ENCODE assay signal across 1 cellular context in the genomic region with DNA sequence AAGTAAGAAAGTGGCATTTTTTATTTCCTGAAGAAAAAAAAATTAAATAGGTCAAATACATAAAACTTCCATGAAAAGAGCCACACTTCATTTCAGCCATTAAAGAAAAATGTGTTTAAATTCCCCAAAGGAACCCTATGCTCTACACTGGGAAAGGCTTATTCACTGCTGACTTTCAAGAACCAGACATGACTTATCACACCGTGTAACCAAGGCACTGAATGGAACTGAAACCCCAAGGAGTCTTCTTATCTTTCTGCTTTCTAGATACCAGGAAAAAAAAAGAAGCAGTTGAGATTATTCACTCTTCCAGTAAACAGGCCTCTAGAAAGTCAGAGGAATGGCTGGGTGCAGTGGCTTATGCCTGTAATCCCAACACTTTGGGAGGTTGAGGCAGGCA.
TF ChIP-seq lines count a peak whose summit lies in the region.

No MANE protein-coding gene starts in this region.

TF ChIP-seq in HepG2, 621 proteins besides CTCF, POLR2A, EP300 and RAD21:
- TF ChIP-seq SPEN (CRISPR knock-in tag; IDR thresholded peaks at IDR 0.05; ENCODE audit: low read depth) (no peak), NPAS2 (CRISPR knock-in tag; IDR thresholded peaks at IDR 0.05; ENCODE audit: borderline replicate concordance) (no peak), CREM (IDR thresholded peaks at IDR 0.05) (no peak), CREM (CRISPR knock-in tag; IDR thresholded peaks at IDR 0.05) (no peak), ZNF660 (CRISPR knock-in tag; IDR thresholded peaks at IDR 0.05; ENCODE audit: borderline replicate concordance, low read depth) (no peak), PPARG (CRISPR knock-in tag; conservative IDR thresholded peaks at IDR 0.05) (no peak), SP140L (CRISPR knock-in tag; IDR thresholded peaks at IDR 0.05; ENCODE audit: borderline replicate concordance) (no peak), SOX13 (IDR thresholded peaks at IDR 0.05) (no peak), SOX13 (CRISPR knock-in tag; conservative IDR thresholded peaks at IDR 0.05 in 1 of 2, IDR thresholded peaks at IDR 0.05 in 1 of 2) (no peak), SRSF1 (optimal IDR thresholded peaks at IDR 0.05; ENCODE audit: low read depth, low read length) (no peak), DNMT3B (CRISPR knock-in tag; conservative IDR thresholded peaks at IDR 0.05) (no peak), ZNF280B (CRISPR knock-in tag; IDR thresholded peaks at IDR 0.05; ENCODE audit: borderline replicate concordance) (no peak), RARA (CRISPR knock-in tag; IDR thresholded peaks at IDR 0.05) (no peak), ZNF644 (CRISPR knock-in tag; IDR thresholded peaks at IDR 0.05; ENCODE audit: low read depth) (no peak)
- TF ChIP-seq, protein P1, sequence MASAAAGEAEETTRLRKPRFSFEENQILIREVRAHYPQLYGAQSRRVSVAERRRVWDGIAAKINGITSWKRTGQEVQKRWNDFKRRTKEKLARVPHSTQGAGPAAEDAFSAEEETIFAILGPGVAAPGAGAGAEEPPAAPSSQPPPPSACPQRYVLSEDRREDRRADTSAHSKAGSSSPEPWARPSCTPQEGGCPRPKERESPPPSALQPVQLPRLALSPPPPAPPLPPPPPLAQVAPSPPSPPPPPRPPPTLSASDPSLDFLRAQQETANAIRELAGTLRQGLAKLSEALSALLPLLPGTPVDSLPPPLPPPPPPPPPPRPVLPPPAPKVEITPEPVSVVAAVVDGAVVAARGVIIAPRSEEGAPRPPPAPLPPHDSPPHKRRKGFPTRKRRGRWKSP (CRISPR knock-in tag; IDR thresholded peaks at IDR 0.05): no peak
- TF ChIP-seq, protein P2, sequence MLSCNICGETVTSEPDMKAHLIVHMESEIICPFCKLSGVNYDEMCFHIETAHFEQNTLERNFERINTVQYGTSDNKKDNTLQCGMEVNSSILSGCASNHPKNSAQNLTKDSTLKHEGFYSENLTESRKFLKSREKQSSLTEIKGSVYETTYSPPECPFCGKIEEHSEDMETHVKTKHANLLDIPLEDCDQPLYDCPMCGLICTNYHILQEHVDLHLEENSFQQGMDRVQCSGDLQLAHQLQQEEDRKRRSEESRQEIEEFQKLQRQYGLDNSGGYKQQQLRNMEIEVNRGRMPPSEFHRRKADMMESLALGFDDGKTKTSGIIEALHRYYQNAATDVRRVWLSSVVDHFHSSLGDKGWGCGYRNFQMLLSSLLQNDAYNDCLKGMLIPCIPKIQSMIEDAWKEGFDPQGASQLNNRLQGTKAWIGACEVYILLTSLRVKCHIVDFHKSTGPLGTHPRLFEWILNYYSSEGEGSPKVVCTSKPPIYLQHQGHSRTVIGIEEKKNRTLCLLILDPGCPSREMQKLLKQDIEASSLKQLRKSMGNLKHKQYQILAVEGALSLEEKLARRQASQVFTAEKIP (CRISPR knock-in tag; IDR thresholded peaks at IDR 0.05; ENCODE audit: borderline replicate concordance): no peak
- TF ChIP-seq, protein P3, sequence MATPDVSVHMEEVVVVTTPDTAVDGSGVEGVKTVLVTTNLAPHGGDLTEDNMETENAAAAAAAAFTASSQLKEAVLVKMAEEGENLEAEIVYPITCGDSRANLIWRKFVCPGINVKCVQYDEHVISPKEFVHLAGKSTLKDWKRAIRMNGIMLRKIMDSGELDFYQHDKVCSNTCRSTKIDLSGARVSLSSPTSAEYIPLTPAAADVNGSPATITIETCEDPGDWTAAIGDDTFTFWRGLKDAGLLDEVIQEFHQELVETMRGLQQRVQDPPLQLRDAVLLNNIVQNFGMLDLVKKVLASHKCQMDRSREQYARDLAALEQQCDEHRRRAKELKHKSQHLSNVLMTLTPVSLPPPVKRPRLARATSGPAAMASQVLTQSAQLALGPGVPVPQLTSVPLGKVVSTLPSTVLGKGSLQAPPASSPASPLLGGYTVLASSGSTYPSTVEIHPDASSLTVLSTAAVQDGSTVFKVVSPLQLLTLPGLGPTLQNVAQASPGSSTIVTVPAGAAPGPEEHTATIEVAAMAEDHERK (CRISPR knock-in tag; IDR thresholded peaks at IDR 0.05; ENCODE audit: low read depth): no peak
TF ChIP-seq in HepG2: peak in this region for 0.
